In genomic region chr14:74954947-74955228, GRCh38 we compare ENCODE assay signal across 8 cellular contexts. TPM values are rescaled to one million over a fixed set of nuclear protein-coding genes. Genes with fewer than 3 reads are reported as not detected.
DNase-seq lines count a peak whose midpoint lies in the region; ATAC-seq and TF ChIP-seq lines count a peak whose summit lies in the region.

No MANE protein-coding gene starts in this region.

- H3K27me3 ChIP-seq in MG63 (no peaks in the 10 kb centered on the region), endodermal cell (ENCODE audit: control insufficient read depth, insufficient read depth, low read length, poor library complexity, severe bottlenecking) (peaks cover 24% of the 10 kb centered on the region), foreskin keratinocyte (no peaks in the 10 kb centered on the region)

- peak overlapping the region; percentile 56 for H3K4me3 ChIP-seq in AG04449 (ENCODE audit: low read depth, low read length)
- peak overlapping the region; percentile 60 for H3K4me3 ChIP-seq in MG63
- peak overlapping the region; percentile 64 for H3K4me3 ChIP-seq in endodermal cell (ENCODE audit: low read length)

- 75% methylated on average over 3 of the region's 3 CpGs; no CpG with 5 or more reads in 1 of the 2 experiments for WGBS in endodermal cell (ENCODE audit: insufficient coverage in 1 of 2, insufficient read length in 1 of 2), 2 experiments

- H3K9me3 Mint-ChIP-seq in endodermal cell, result no peaks in the 10 kb centered on the region
- no peaks in the 10 kb centered on the region for H3K9me3 Mint-ChIP-seq in naive B cell

- H3K27ac Mint-ChIP-seq in endodermal cell (no peak overlapping the region), naive B cell (no peak overlapping the region)

- H3K36me3 ChIP-seq in MG63, result no peaks in the 10 kb centered on the region
- no peaks in the 10 kb centered on the region for H3K36me3 ChIP-seq in endodermal cell (ENCODE audit: control insufficient read depth, insufficient read depth, low read length)

- H3K27ac ChIP-seq in endodermal cell (ENCODE audit: low read depth, low read length) (no peak overlapping the region), foreskin keratinocyte (no peak overlapping the region)

- H3K4me1 ChIP-seq in endodermal cell (ENCODE audit: control insufficient read depth, insufficient read depth, low read length), result peaks cover 11% of the 10 kb centered on the region
- peaks cover 19% of the 10 kb centered on the region for H3K4me1 ChIP-seq in foreskin keratinocyte

- DNase-seq in AG04449 (ENCODE audit: low read depth, low spot score) (no peak), MG63 (no peak), endodermal cell (no peak), naive B cell (no peak), foreskin keratinocyte (no peak), KBM-7 (no peak)
- DNase-seq in effector CD4-positive, alpha-beta T cell, result no peak
- DNase-seq in activated T-cell treated with anti-CD3 and anti-CD28 coated beads, Interleukin-2, amount 50 U/mL, for 1 hour, result no peak

- H3K4me1 Mint-ChIP-seq in endodermal cell (peaks cover 16% of the 10 kb centered on the region), naive B cell (peaks cover 0 to 5% (median 5%) of the 10 kb centered on the region in 3 donors)

- H3K9ac ChIP-seq in endodermal cell (ENCODE audit: extremely low read depth, low read length, poor library complexity, severe bottlenecking), result no peak overlapping the region

- in situ Hi-C loops in KBM-7 (cut with MboI; ENCODE audit: low pct_unique_long_range_greater_than_20kb, low sequenced_read_pairs), result no loop called here

- POLR2A ChIA-PET in AG04449 (lab: Yijun Ruan, JAX), result interaction anchor here (1.2 kb wide), 1 partner anchor 10 kb away, joined by 3 read pairs; no protein-coding TSS in a partner anchor

- H3K4me3 Mint-ChIP-seq in endodermal cell, result peak overlapping the region; percentile 43
- H3K4me3 Mint-ChIP-seq in naive B cell, result peak overlapping the region in 6 of 8 donors; percentile 16 to 72 (median 59)

- H3K27me3 Mint-ChIP-seq in endodermal cell (ENCODE audit: insufficient read depth) (peaks cover 15% of the 10 kb centered on the region), naive B cell (peaks cover 14 to 24% (median 18%) of the 10 kb centered on the region in 3 donors)

- TF ChIP-seq CTCF in AG04449 (IDR thresholded peaks at IDR 0.05; ENCODE audit: insufficient read depth, low read length, missing control alignments) (no peak), endodermal cell (conservative IDR thresholded peaks at IDR 0.05) (no peak), foreskin keratinocyte (conservative IDR thresholded peaks at IDR 0.05) (no peak)

- H3K36me3 Mint-ChIP-seq in endodermal cell (ENCODE audit: low read depth) (no peaks in the 10 kb centered on the region), naive B cell (no peaks in the 10 kb centered on the region)

- H3K9me3 ChIP-seq in MG63, result no peaks in the 10 kb centered on the region
- H3K9me3 ChIP-seq in endodermal cell (ENCODE audit: control insufficient read depth, low read length), result no peaks in the 10 kb centered on the region

- CTCF ChIA-PET in AG04449 (lab: Yijun Ruan, JAX), result interaction anchor here (0.7 to 11.9 kb wide), 7 partner anchors 10 to 134 kb away, joined by 3 to 182 read pairs (median 5); no protein-coding TSS in a partner anchor

- ATAC-seq in naive B cell (ENCODE audit: low read depth in 2 of 2) (peak in 1 of 2 donors; percentile 14), foreskin keratinocyte (no peak)

RNA-seq across cellular contexts. Expression of gene PGF, which starts 0.5 kb away (rescaled TPM):
- 49.2 and 50.6 TPM in 2 replicates for total RNA-seq in MG63 (2014; rRNA removed; shearing (Covaris generic); ENCODE audit: low replicate concordance)
- total RNA-seq in endodermal cell (1 to 10 TPM; 5.0 to 7.6 TPM), foreskin keratinocyte (28.8 and 31.5 TPM in 2 replicates)
- polyA plus RNA-seq in endodermal cell (2013, experiment 1 of 2), result 6.4 TPM
- polyA plus RNA-seq in endodermal cell (2013, experiment 2 of 2), result 6.2 TPM
- polyA plus RNA-seq in naive B cell (ENCODE audit: low read depth in 6 of 6) (under 1 TPM in 4 of 6 donors, not detected in 2; 0.13 to 0.65 (median 0.15) TPM), foreskin keratinocyte (29.1 and 31.7 TPM in 2 replicates)

RNA-seq across cellular contexts. Expression of gene RPS6KL1, which starts 31.8 kb away (rescaled TPM):
- total RNA-seq in MG63 (2014; rRNA removed; shearing (Covaris generic); ENCODE audit: low replicate concordance), result 5.4 and 11.3 TPM in 2 replicates
- total RNA-seq in endodermal cell, result 10 to 100 TPM in 1 of 2 donors, 1 to 10 TPM in 1; 4.4 to 10.4 TPM
- 9.9 TPM for polyA plus RNA-seq in endodermal cell (2013, experiment 1 of 2)
- polyA plus RNA-seq in endodermal cell (2013, experiment 2 of 2), result 8.9 TPM
- polyA plus RNA-seq in naive B cell (ENCODE audit: low read depth in 6 of 6), result under 1 TPM in 2 of 6 donors, not detected in 4; 0.34 to 0.42 TPM
- total RNA-seq in foreskin keratinocyte, result 2.8 and 3.1 TPM in 2 replicates
- 1.5 and 2.1 TPM in 2 replicates for polyA plus RNA-seq in foreskin keratinocyte

RNA-seq across cellular contexts. Expression of gene EIF2B2, which starts 47.8 kb away (rescaled TPM):
- total RNA-seq in MG63 (2014; rRNA removed; shearing (Covaris generic); ENCODE audit: low replicate concordance), result 48.2 and 87.3 TPM in 2 replicates
- total RNA-seq in endodermal cell (10 to 100 TPM; 35.0 to 41.6 TPM), foreskin keratinocyte (57.8 and 65.5 TPM in 2 replicates)
- polyA plus RNA-seq in endodermal cell (2013, experiment 1 of 2), result 47.8 TPM
- 43.8 TPM for polyA plus RNA-seq in endodermal cell (2013, experiment 2 of 2)
- polyA plus RNA-seq in naive B cell (ENCODE audit: low read depth in 6 of 6) (10 to 100 TPM; 19.7 to 31.8 (median 26.2) TPM), foreskin keratinocyte (76.5 and 80.1 TPM in 2 replicates)
